13 cellular contexts compared by ENCODE assay signal in the genomic region with DNA sequence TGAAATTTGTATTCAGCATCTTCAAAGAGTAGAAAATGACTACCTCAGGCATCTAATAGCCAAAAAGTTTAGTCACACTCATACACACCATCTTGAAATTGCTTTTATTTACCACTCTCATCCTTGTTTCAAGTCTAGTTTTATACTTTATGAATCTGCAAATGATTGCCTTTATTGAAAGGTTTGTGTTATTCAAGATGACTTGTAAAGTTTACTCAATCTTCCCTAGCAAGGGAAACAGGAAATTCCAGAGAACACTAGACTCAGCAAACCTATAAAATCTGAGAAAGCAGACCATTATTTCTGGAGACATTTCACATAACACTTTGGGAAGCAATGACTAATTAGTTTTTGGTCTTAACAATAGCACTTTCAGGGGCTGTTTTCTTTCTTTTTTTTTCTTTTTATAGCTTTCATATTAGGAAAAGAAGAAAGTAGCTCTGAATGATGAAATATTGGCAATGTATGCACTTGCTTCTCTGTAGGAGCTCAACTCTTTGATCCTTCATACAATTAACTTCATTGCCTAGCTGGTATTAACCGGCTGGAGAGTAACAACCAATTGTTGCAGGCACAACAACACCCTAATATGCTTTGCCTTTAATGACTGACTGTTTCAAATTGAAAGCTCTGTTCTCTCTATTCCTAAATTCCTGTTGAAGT.
A peak's percentile ranks its signal among the peaks of the same experiment; 100 is the strongest.
DNase-seq lines count a peak whose midpoint lies in the region; TF ChIP-seq lines count a peak whose summit lies in the region.
"Had no signal": no experiment of that assay in that cellular context is flagged by ENCODE, and none has a peak within 500 bp of the region (broad histone marks: within the 10 kb centered on the region; RNA-seq: fewer than 3 reads in every experiment).

No MANE protein-coding gene starts in this region.

- H3K9me3 ChIP-seq in uterus, result no peaks in the 10 kb centered on the region
- H3K9me3 ChIP-seq in testis, result no peaks in the 10 kb centered on the region
- H3K9me3 ChIP-seq in tibial nerve, result no peaks in the 10 kb centered on the region
- H3K9me3 ChIP-seq: Caco-2 had no signal

- H3K4me1 ChIP-seq in uterus (no peaks in the 10 kb centered on the region), testis (no peaks in the 10 kb centered on the region), tibial nerve (peaks cover 0 to 15% (median 0%) of the 10 kb centered on the region in 4 donors)
- H3K4me1 ChIP-seq: Caco-2 had no signal

- intact Hi-C loops in uterus (cut with DNase I; ENCODE audit: low total_unique reads), result no loop called here
- intact Hi-C loops in testis (cut with DNase I; ENCODE audit: low total_unique reads), result no loop called here

- TF ChIP-seq EP300 in tibial nerve (IDR thresholded peaks at IDR 0.05), result peak in 1 of 2 donors; percentile 16

- 71 to 76% methylated on average over 1 of the region's 1 CpG for WGBS in testis, 2 donors
- WGBS in tibial nerve, 2 donors, result 44 to 48% methylated on average over 1 of the region's 1 CpG

- H3K4me3 ChIP-seq in uterus, result no peak overlapping the region
- H3K4me3 ChIP-seq in testis, result no peak overlapping the region
- no peak overlapping the region for H3K4me3 ChIP-seq in tibial nerve
- H3K4me3 ChIP-seq: cardiac muscle cell had no signal

- no peak for TF ChIP-seq CTCF in VCaP (conservative IDR thresholded peaks at IDR 0.05)
- no peak for TF ChIP-seq CTCF in uterus (IDR thresholded peaks at IDR 0.05)
- TF ChIP-seq CTCF in testis (IDR thresholded peaks at IDR 0.05), result no peak
- TF ChIP-seq CTCF in tibial nerve (IDR thresholded peaks at IDR 0.05), result no peak

- H3K36me3 ChIP-seq in uterus (no peaks in the 10 kb centered on the region), testis (ENCODE audit: low read depth, missing control alignments) (no peaks in the 10 kb centered on the region), tibial nerve (no peaks in the 10 kb centered on the region)
- H3K36me3 ChIP-seq: cardiac muscle cell had no signal

- peak overlapping the region; percentile 96 for H3K27ac ChIP-seq in VCaP
- peak overlapping the region; percentile 69 to 76 for H3K27ac ChIP-seq in uterus
- H3K27ac ChIP-seq in testis, result no peak overlapping the region
- no peak overlapping the region for H3K27ac ChIP-seq in tibial nerve
- H3K27ac ChIP-seq: 22Rv1, cardiac muscle cell had no signal

- peak; percentile 11 for DNase-seq in DMS53 treated with DMSO at 0.1 percent for 48 hours (lab: John Stamatoyannopoulos, UW; ENCODE audit: unreplicated experiment)
- no peak for DNase-seq in DMS53 (lab: John Stamatoyannopoulos, UW)
- peak; percentile 66 for DNase-seq in foreskin melanocyte
- no peak for DNase-seq in uterus
- no peak for DNase-seq in testis
- no peak for DNase-seq in tibial nerve (ENCODE audit: low spot score in 2 of 2)
- DNase-seq in hippocampal formation (lab: John Stamatoyannopoulos, UW), result no peak
- DNase-seq: activated CD4-positive, alpha-beta T cell treated with anti-CD3 and anti-CD28 coated beads, Interleukin-2, amount 10 ng/mL, durations not matched to agents 24 days and 14 days; Caco-2; H9 had no signal

- H3K27me3 ChIP-seq in uterus (no peaks in the 10 kb centered on the region), testis (no peaks in the 10 kb centered on the region), tibial nerve (no peaks in the 10 kb centered on the region)
- H3K27me3 ChIP-seq: cardiac muscle cell had no signal

- no peak for TF ChIP-seq POLR2A in uterus (IDR thresholded peaks at IDR 0.05)
- no peak for TF ChIP-seq POLR2A in testis (IDR thresholded peaks at IDR 0.05)
- TF ChIP-seq POLR2A in tibial nerve (IDR thresholded peaks at IDR 0.05), result no peak

Comparison
In these comparisons a context has a peak if more than half of its experiments do, and no peak if none do; other contexts are left out.
1. DNase-seq: peak in DMS53 treated with DMSO at 0.1 percent for 48 hours (single experiment) and foreskin melanocyte (single experiment); none in DMS53 (single experiment), uterus (0 of 2), testis (single experiment), tibial nerve (0 of 2) and hippocampal formation (0 of 2).
2. H3K27ac ChIP-seq: peak in VCaP (single experiment) and uterus (2 of 2); none in testis (0 of 2) and tibial nerve (0 of 4).